8 cellular contexts compared by ENCODE assay signal in genomic region chr1:156489166-156489934, GRCh38. TPM values are rescaled to one million over a fixed set of nuclear protein-coding genes. Genes with fewer than 3 reads are reported as not detected.
DNase-seq lines count a peak whose midpoint lies in the region; ATAC-seq, FAIRE-seq and TF ChIP-seq lines count a peak whose summit lies in the region.

No MANE protein-coding gene starts in this region.

- peaks cover 88% of the 10 kb centered on the region for H3K4me1 Mint-ChIP-seq in activated CD8-positive, alpha-beta memory T cell treated with anti-CD3 and anti-CD28 coated beads, Interleukin-2, amount 10 ng/mL, durations not matched to agents 7 days and 5 days

- no peaks in the 10 kb centered on the region for H3K36me3 ChIP-seq in pancreas

- WGBS in pancreas, 2 donors: 28 to 30% methylated on average over 12 of the region's 12 CpGs

- no peaks in the 10 kb centered on the region for H3K9me3 ChIP-seq in pancreas

- intact Hi-C loops in pancreas (cut with DNase I): no loop called here

- H3K27ac Mint-ChIP-seq in activated CD8-positive, alpha-beta memory T cell treated with anti-CD3 and anti-CD28 coated beads, Interleukin-2, amount 10 ng/mL, durations not matched to agents 7 days and 5 days: peak overlapping the region; percentile 90

- H3K27me3 Mint-ChIP-seq in activated CD8-positive, alpha-beta memory T cell treated with anti-CD3 and anti-CD28 coated beads, Interleukin-2, amount 10 ng/mL, durations not matched to agents 7 days and 5 days: no peaks in the 10 kb centered on the region

- H3K27ac ChIP-seq in pancreas: peak overlapping the region in 3 of 4 donors; percentile 2 to 66 (median 55)

- no peaks in the 10 kb centered on the region for H3K27me3 ChIP-seq in pancreas

- DNase-seq in NCI-H2227 treated with DMSO at 0.1 percent for 48 hours (lab: John Stamatoyannopoulos, UW) (peak; percentile 47), foreskin fibroblast (peak in 1 of 2 donors; percentile 62), pancreas (peak in 1 of 6 donors; percentile 33), H4 (ENCODE audit: low spot score) (no peak)
- peak; percentile 74 for DNase-seq in activated CD8-positive, alpha-beta memory T cell treated with anti-CD3 and anti-CD28 coated beads, Interleukin-2, amount 10 ng/mL, durations not matched to agents 7 days and 5 days

- TF ChIP-seq POLR2A in GM10847 (IDR thresholded peaks at IDR 0.05; ENCODE audit: extremely low read depth, insufficient read length): peak; percentile 35

- no peaks in the 10 kb centered on the region for H3K9me3 Mint-ChIP-seq in activated CD8-positive, alpha-beta memory T cell treated with anti-CD3 and anti-CD28 coated beads, Interleukin-2, amount 10 ng/mL, durations not matched to agents 7 days and 5 days (ENCODE audit: low read depth)

- CTCF ChIA-PET in activated CD8-positive, alpha-beta memory T cell treated with anti-CD3 and anti-CD28 coated beads, Interleukin-2, amount 10 ng/mL, durations not matched to agents 7 days and 5 days (lab: Charles Lee): interaction anchor here (0.8 to 18.2 kb wide), 13 partner anchors 4 to 237 kb away, joined by 3 to 372 read pairs (median 4); partner anchors contain the start of genes MEF2D and TTC24

- peaks cover 47 to 61% (median 52%) of the 10 kb centered on the region in 3 donors for H3K4me1 ChIP-seq in pancreas

- peaks cover 14% of the 10 kb centered on the region for H3K36me3 Mint-ChIP-seq in activated CD8-positive, alpha-beta memory T cell treated with anti-CD3 and anti-CD28 coated beads, Interleukin-2, amount 10 ng/mL, durations not matched to agents 7 days and 5 days

- no peak for FAIRE-seq in pancreas (lab: Jason Lieb, UNC)

- ATAC-seq in HG02642 (IDR thresholded peaks at IDR 0.05; ENCODE audit: poor library complexity, unreplicated experiment) (peak; percentile 27), pancreas (peak in 3 of 4 donors; percentile 33 to 54 (median 53)), GM18858 (IDR thresholded peaks at IDR 0.05; ENCODE audit: unreplicated experiment) (no peak)
- ATAC-seq in activated CD8-positive, alpha-beta memory T cell treated with anti-CD3 and anti-CD28 coated beads, Interleukin-2, amount 10 ng/mL, durations not matched to agents 7 days and 5 days: peak; percentile 51

- peak; percentile 21 for TF ChIP-seq CTCF in foreskin fibroblast (IDR thresholded peaks at IDR 0.05; ENCODE audit: low read depth, low read length)
- no peak for TF ChIP-seq CTCF in pancreas (IDR thresholded peaks at IDR 0.05)

- no peak overlapping the region for H3K4me3 ChIP-seq in foreskin fibroblast (ENCODE audit: low read depth in 1 of 2, low read length in 2 of 2)
- H3K4me3 ChIP-seq in pancreas: no peak overlapping the region

- H3K4me3 Mint-ChIP-seq in activated CD8-positive, alpha-beta memory T cell treated with anti-CD3 and anti-CD28 coated beads, Interleukin-2, amount 10 ng/mL, durations not matched to agents 7 days and 5 days: peak overlapping the region; percentile 71

RNA-seq across cellular contexts. Expression of gene MEF2D, which starts 11.2 kb away (rescaled TPM):
- total RNA-seq in activated CD8-positive, alpha-beta memory T cell treated with anti-CD3 and anti-CD28 coated beads, Interleukin-2, amount 10 ng/mL, durations not matched to agents 7 days and 5 days: 10 to 100 TPM; 57.1 to 63.1 TPM
- 10 to 100 TPM; 19.1 to 31.8 (median 26.2) TPM for total RNA-seq in pancreas
- 10 to 100 TPM; 15.7 to 20.0 TPM for polyA plus RNA-seq in pancreas
- total RNA-seq in H4 (2014; rRNA removed; shearing (Covaris generic)): 3.9 and 7.9 TPM in 2 replicates
